In the genomic region with DNA sequence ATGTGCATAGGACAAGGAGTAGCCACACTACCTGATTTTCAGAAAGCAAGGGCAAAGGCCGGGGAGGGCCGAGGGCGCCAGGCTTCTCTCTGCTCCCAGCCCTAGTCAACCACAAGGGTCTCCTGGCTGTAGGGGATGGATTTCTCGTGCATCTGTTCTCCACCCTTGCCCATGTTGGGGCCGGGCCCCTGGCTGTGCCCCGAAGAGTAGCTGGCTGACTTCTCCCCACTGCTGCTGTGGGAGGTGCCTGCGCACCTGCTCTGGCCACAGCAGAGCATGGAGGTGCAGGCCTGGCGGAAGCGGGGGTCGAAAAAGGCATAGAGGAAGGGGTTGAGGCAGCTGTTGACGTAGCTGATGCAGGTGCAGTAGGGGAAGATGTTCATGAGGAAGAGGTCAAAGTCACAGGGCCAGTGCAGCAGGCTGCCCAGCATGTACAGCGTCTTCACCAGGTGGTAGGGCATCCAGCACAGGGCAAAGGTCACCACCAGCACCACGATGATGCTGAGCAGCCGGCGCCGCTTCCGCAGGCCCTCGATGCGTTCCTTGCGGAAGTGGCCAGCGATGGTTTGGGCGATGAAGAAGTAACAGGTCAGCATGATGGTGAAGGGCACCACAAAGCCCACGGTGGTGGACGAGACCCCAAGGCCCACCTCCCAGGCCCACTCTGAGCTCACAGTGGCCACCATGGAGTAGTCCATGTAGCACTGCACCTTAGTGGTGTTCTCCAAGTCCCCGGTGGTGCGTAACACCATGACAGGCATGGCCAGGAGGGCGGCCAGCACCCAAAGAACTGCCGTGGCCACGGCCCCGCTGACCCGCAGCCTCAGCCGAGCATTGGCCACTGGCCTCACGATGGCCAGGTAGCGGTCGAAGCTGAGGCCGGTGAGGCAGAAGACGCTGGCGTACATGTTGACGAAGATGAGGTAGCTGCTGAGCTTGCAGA, we compare ENCODE assay signal across 1 cellular context.
TF ChIP-seq lines count a peak whose summit lies in the region.

No MANE protein-coding gene starts in this region.

TF ChIP-seq in endothelial cell of umbilical vein, 7 proteins besides CTCF, POLR2A, EP300 and RAD21:
- TF ChIP-seq EZH2 (IDR thresholded peaks at IDR 0.05; ENCODE audit: borderline replicate concordance, low read depth, low read length, severe bottlenecking), result peak; percentile 28
- no peak for TF ChIP-seq POLR2AphosphoS5 (IDR thresholded peaks at IDR 0.05; ENCODE audit: insufficient read depth, low read depth, low read length)
